Comparison of ENCODE assay signal across 9 cellular contexts in the genomic region with DNA sequence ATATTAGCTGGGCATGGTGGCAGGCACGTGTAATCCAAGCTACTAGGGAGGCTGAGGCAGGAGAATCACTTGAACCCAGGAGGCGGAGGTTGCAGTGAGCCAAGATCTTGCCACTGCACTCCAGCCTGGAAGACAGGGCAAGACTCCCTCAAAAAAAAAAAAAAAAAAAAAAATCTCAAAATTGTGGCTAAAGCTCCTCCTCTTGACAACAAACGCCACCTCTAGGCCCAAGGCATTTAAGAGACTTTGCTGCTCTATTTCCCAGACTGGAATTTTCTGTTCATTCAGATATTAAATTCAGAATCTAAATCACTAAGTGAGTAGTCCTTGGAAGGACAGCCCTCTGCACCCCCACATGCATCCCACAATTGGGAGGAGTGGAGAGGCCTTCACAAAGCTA. TPM values are rescaled to one million over a fixed set of nuclear protein-coding genes. Genes with fewer than 3 reads are reported as not detected.
DNase-seq lines count a peak whose midpoint lies in the region; ATAC-seq, FAIRE-seq and TF ChIP-seq lines count a peak whose summit lies in the region.
"Had no signal": no experiment of that assay in that cellular context is flagged by ENCODE, and none has a peak within 500 bp of the region (broad histone marks: within the 10 kb centered on the region; RNA-seq: fewer than 3 reads in every experiment).

No MANE protein-coding gene starts in this region.

- H3K4me3 ChIP-seq in HepG2 (replicated peaks in 1 of 3; ENCODE audit: insufficient read depth in 1 of 3, low read depth in 2 of 3, low read length in 3 of 3) (peak overlapping the region in 2 of 3 experiments; percentile 84 to 97; a peak in 2 of 6 replicates), right lobe of liver (no peak overlapping the region), keratinocyte (ENCODE audit: control insufficient read depth in 2 of 3, extremely low read depth in 1 of 3, insufficient read depth in 2 of 3, low read depth in 1 of 3, low read length in 3 of 3) (peak overlapping the region; percentile 59 to 70 (median 64))

- H3K9me3 ChIP-seq in HepG2 (ENCODE audit: low read length) (no peaks in the 10 kb centered on the region), right lobe of liver (no peaks in the 10 kb centered on the region), keratinocyte (ENCODE audit: control insufficient read depth, low read depth, low read length) (no peaks in the 10 kb centered on the region)

- TF ChIP-seq EP300 in HepG2 (IDR thresholded peaks at IDR 0.05; ENCODE audit: low read depth in 2 of 2, low read length in 2 of 2) (no peak), HepG2 (CRISPR knock-in tag; IDR thresholded peaks at IDR 0.05; ENCODE audit: borderline replicate concordance) (no peak)

- TF ChIP-seq POLR2A in HepG2 (IDR thresholded peaks at IDR 0.05; ENCODE audit: insufficient read depth in 1 of 2, low read depth in 2 of 2, low read length in 2 of 2) (no peak), right lobe of liver (IDR thresholded peaks at IDR 0.05) (no peak)

- H3K4me1 ChIP-seq in HepG2 (ENCODE audit: insufficient read depth, low read length) = peaks cover 22% of the 10 kb centered on the region
- peaks cover 0 to 26% (median 12%) of the 10 kb centered on the region in 4 donors for H3K4me1 ChIP-seq in right lobe of liver
- H3K4me1 ChIP-seq in keratinocyte (ENCODE audit: control insufficient read depth, extremely low read depth, insufficient read depth, low read length) = peaks cover 13% of the 10 kb centered on the region

- POLR2A ChIA-PET in HepG2 (lab: Yijun Ruan, JAX) = no interaction called here
- POLR2A ChIA-PET in activated naive CD8-positive, alpha-beta T cell treated with anti-CD3 and anti-CD28 coated beads, Interleukin-2, amount 10 ng/mL, durations not matched to agents 7 days and 5 days (lab: Charles Lee) = interaction anchor here (3.5 kb wide), 1 partner anchor 33 kb away, joined by 46 read pairs; a partner anchor contains a TSS

- CTCF ChIA-PET in HepG2 (lab: Yijun Ruan, JAX; ENCODE audit: low intra/inter-chr PET ratio, low total read pairs) = no interaction called here

- H3K9ac ChIP-seq in HepG2 (ENCODE audit: insufficient read depth, low read depth, low read length) (peak overlapping the region; percentile 64; the same call in 1 of the 2 replicates), keratinocyte (ENCODE audit: control insufficient read depth, extremely low read depth, insufficient read depth, low read length) (peak overlapping the region; percentile 74)

- H3K36me3 ChIP-seq in HepG2 (replicated peaks in 1 of 2; ENCODE audit: control insufficient read depth in 1 of 2, insufficient read depth in 2 of 2, low read length in 2 of 2) (peaks cover 2 to 6% of the 10 kb centered on the region in 2 experiments; a peak in 3 of 5 replicates), right lobe of liver (peaks cover 5 to 20% (median 9%) of the 10 kb centered on the region in 4 donors), keratinocyte (ENCODE audit: control insufficient read depth in 2 of 2, extremely low read depth in 1 of 2, insufficient read depth in 2 of 2, low read length in 2 of 2) (peaks cover 6 to 9% of the 10 kb centered on the region in 2 experiments)

- peaks cover 35% of the 10 kb centered on the region for H3K4me1 Mint-ChIP-seq in activated naive CD8-positive, alpha-beta T cell treated with anti-CD3 and anti-CD28 coated beads, Interleukin-2, amount 10 ng/mL, durations not matched to agents 7 days and 5 days

- intact Hi-C loops in HepG2 (cut with micrococcal nuclease; ENCODE audit: unreplicated experiment) (no loop called here), right lobe of liver (cut with DNase I) (no loop called here)

- H3K27ac ChIP-seq in HepG2 (ENCODE audit: extremely low read length, insufficient read depth, low read length) (no peak overlapping the region), right lobe of liver (no peak overlapping the region), keratinocyte (ENCODE audit: control insufficient read depth, insufficient read depth, low read length) (no peak overlapping the region)

- TF ChIP-seq CTCF in HepG2 (CRISPR knock-in tag; IDR thresholded peaks at IDR 0.05) = no peak
- TF ChIP-seq CTCF in right lobe of liver (IDR thresholded peaks at IDR 0.05) = no peak
- no peak for TF ChIP-seq CTCF in keratinocyte (optimal IDR thresholded peaks at IDR 0.05 in 1 of 3, IDR thresholded peaks at IDR 0.05 in 1 of 3, conservative IDR thresholded peaks at IDR 0.05 in 1 of 3; ENCODE audit: extremely low read depth in 1 of 3, insufficient read depth in 2 of 3, low read length in 3 of 3)

- dilution Hi-C loops in keratinocyte (cut with MboI; ENCODE audit: extremely low pct_ligation_motif_present, low sequenced_read_pairs) = no loop called here

- H3K36me3 Mint-ChIP-seq in activated naive CD8-positive, alpha-beta T cell treated with anti-CD3 and anti-CD28 coated beads, Interleukin-2, amount 10 ng/mL, durations not matched to agents 7 days and 5 days = peaks cover 26% of the 10 kb centered on the region

- H3K27me3 ChIP-seq in HepG2 (ENCODE audit: control insufficient read depth in 1 of 2, insufficient read depth in 2 of 2, low read length in 2 of 2) (no peaks in the 10 kb centered on the region), right lobe of liver (no peaks in the 10 kb centered on the region), keratinocyte (ENCODE audit: control insufficient read depth, extremely low read depth, insufficient read depth, low read length) (no peaks in the 10 kb centered on the region)

- DNase-seq in HepG2 (ENCODE audit: low spot score) (no peak), right lobe of liver (no peak), keratinocyte (ENCODE audit: low read depth, low spot score) (no peak), NCI-H2081 (lab: John Stamatoyannopoulos, UW) (no peak), H4 (ENCODE audit: low spot score) (no peak), T1000 (lab: John Stamatoyannopoulos, UW) (no peak)
- no peak for DNase-seq in activated naive CD8-positive, alpha-beta T cell treated with anti-CD3 and anti-CD28 coated beads, Interleukin-2, amount 10 ng/mL, durations not matched to agents 7 days and 5 days
- DNase-seq: cortex of kidney had no signal

- ATAC-seq in HepG2 (no peak), right lobe of liver (no peak), GM18873 (IDR thresholded peaks at IDR 0.05; ENCODE audit: low FRiP score, unreplicated experiment) (no peak)
- no peak for ATAC-seq in activated naive CD8-positive, alpha-beta T cell treated with anti-CD3 and anti-CD28 coated beads, Interleukin-2, amount 10 ng/mL, durations not matched to agents 7 days and 5 days (ENCODE audit: low read depth)

- no peaks in the 10 kb centered on the region for H3K9me3 Mint-ChIP-seq in activated naive CD8-positive, alpha-beta T cell treated with anti-CD3 and anti-CD28 coated beads, Interleukin-2, amount 10 ng/mL, durations not matched to agents 7 days and 5 days

- no peaks in the 10 kb centered on the region for H3K27me3 Mint-ChIP-seq in activated naive CD8-positive, alpha-beta T cell treated with anti-CD3 and anti-CD28 coated beads, Interleukin-2, amount 10 ng/mL, durations not matched to agents 7 days and 5 days

- H3K4me3 Mint-ChIP-seq in activated naive CD8-positive, alpha-beta T cell treated with anti-CD3 and anti-CD28 coated beads, Interleukin-2, amount 10 ng/mL, durations not matched to agents 7 days and 5 days = peak overlapping the region; percentile 98

- H2AFZ ChIP-seq in HepG2 (ENCODE audit: low read length) (no peak overlapping the region), keratinocyte (ENCODE audit: control insufficient read depth, low read length) (no peak overlapping the region)

- no peak for TF ChIP-seq RAD21 in HepG2 (CRISPR knock-in tag; IDR thresholded peaks at IDR 0.05)

- in situ Hi-C loops in HepG2 (cut with HindIII; ENCODE audit: extremely low pct_ligation_motif_present, low pct_unique_long_range_greater_than_20kb) = loop anchor here (25.0 kb wide), 1 partner anchor 437 kb away; a partner anchor contains a TSS

- H3K9me1 ChIP-seq in keratinocyte (ENCODE audit: control insufficient read depth, extremely low read depth, insufficient read depth, low read length) = no peaks in the 10 kb centered on the region

- H3K27ac Mint-ChIP-seq in activated naive CD8-positive, alpha-beta T cell treated with anti-CD3 and anti-CD28 coated beads, Interleukin-2, amount 10 ng/mL, durations not matched to agents 7 days and 5 days = no peak overlapping the region

- no peaks in the 10 kb centered on the region for H4K20me1 ChIP-seq in HepG2 (ENCODE audit: insufficient read depth, low read length)
- H4K20me1 ChIP-seq in keratinocyte (ENCODE audit: control insufficient read depth, extremely low read depth, insufficient read depth, low read length) = no peaks in the 10 kb centered on the region

- peak overlapping the region; percentile 79 for H3K4me2 ChIP-seq in HepG2 (ENCODE audit: low read depth, low read length)
- H3K4me2 ChIP-seq in keratinocyte (ENCODE audit: control insufficient read depth, extremely low read depth, insufficient read depth, low read depth, low read length) = peak overlapping the region; percentile 93

- WGBS in HepG2 (ENCODE audit: low lambda C conversion rate) = 88% methylated on average over 3 of the region's 3 CpGs
- 36% methylated on average over 1 of the region's 3 CpGs for WGBS in right lobe of liver (ENCODE audit: insufficient coverage, low coverage, low lambda C conversion rate, missing lambda C conversion rate)

- no TSS peak for BruUV-seq in HepG2 (replicated peaks; lab: Mats Ljungman, UMichigan)

- no peaks in the 10 kb centered on the region for H3K79me2 ChIP-seq in HepG2 (ENCODE audit: insufficient read depth, low read length)
- H3K79me2 ChIP-seq in keratinocyte (ENCODE audit: control insufficient read depth, insufficient read depth, low read length) = peaks cover 32% of the 10 kb centered on the region

- FAIRE-seq in HepG2 (lab: Jason Lieb, UNC) = no peak
- no peak for FAIRE-seq in keratinocyte (lab: Jason Lieb, UNC)

RNA-seq across cellular contexts. Expression of a gene that starts 1.4 kb away (rescaled TPM):
- 2.6 and 2.8 TPM in 2 replicates for total RNA-seq in HepG2 (2016; rRNA removed; fragmentation: Illumina TruSeq; extraction: Trizol)
- 0.61 and 0.62 TPM in 2 replicates for total RNA-seq in HepG2 (2016; cell fraction: cytosol; rRNA removed; fragmentation: Illumina TruSeq; extraction: Trizol; ENCODE audit: low read depth)
- 2.6 and 2.8 TPM in 2 replicates for total RNA-seq in HepG2 (2016; cell fraction: insoluble cytoplasmic fraction; rRNA removed; fragmentation: Illumina TruSeq; extraction: Trizol)
- 1.2 and 1.4 TPM in 2 replicates for total RNA-seq in HepG2 (2016; cell fraction: membrane; rRNA removed; fragmentation: Illumina TruSeq; extraction: Trizol)
- 4.6 and 4.8 TPM in 2 replicates for total RNA-seq in HepG2 (2016; cell fraction: nucleus; rRNA removed; fragmentation: Illumina TruSeq; extraction: Trizol)
- 5.3 and 6.9 TPM in 2 replicates for polyA plus RNA-seq in HepG2 (2011; rRNA removed)
- 4.5 and 5.2 TPM in 2 replicates for polyA plus RNA-seq in HepG2 (2011; cell fraction: cytosol; rRNA removed)
- 15.0 and 17.4 TPM in 2 replicates for polyA plus RNA-seq in HepG2 (2011; cell fraction: nucleus; rRNA removed)
- polyA plus RNA-seq in HepG2 (2012) = 4.2 and 5.0 TPM in 2 replicates
- 0.15 and 0.18 TPM in 2 replicates for polyA plus RNA-seq in HepG2 (2016; cell fraction: cytosol; fragmentation: Illumina TruSeq; extraction: Trizol; ENCODE audit: low read depth)
- 2.5 and 3.2 TPM in 2 replicates for polyA plus RNA-seq in HepG2 (2016; cell fraction: insoluble cytoplasmic fraction; fragmentation: Illumina TruSeq; extraction: Trizol; ENCODE audit: low read depth)
- 0.39 and 0.42 TPM in 2 replicates for polyA plus RNA-seq in HepG2 (2016; cell fraction: membrane; fragmentation: Illumina TruSeq; extraction: Trizol; ENCODE audit: low read depth)
- 5.1 and 5.4 TPM in 2 replicates for polyA plus RNA-seq in HepG2 (2016; cell fraction: nucleus; fragmentation: Illumina TruSeq; extraction: Trizol; ENCODE audit: insufficient read depth, low read depth)
- 8.5 and 13.2 TPM in 2 replicates for polyA minus RNA-seq in HepG2 (2011; rRNA and poly(A)+ RNA removed; ENCODE audit: low replicate concordance)
- 3.7 and 4.6 TPM in 2 replicates for polyA minus RNA-seq in HepG2 (2011; cell fraction: cytosol; rRNA and poly(A)+ RNA removed)
- 14.8 and 17.7 TPM in 2 replicates for polyA minus RNA-seq in HepG2 (2011; cell fraction: nucleus; rRNA and poly(A)+ RNA removed)
- 10 to 100 TPM in 5 of 6 experiments, 1 to 10 TPM in 1; 9.9 to 14.3 (median 11.4) TPM for total RNA-seq in right lobe of liver
- total RNA-seq in activated naive CD8-positive, alpha-beta T cell treated with anti-CD3 and anti-CD28 coated beads, Interleukin-2, amount 10 ng/mL, durations not matched to agents 7 days and 5 days = 10 to 100 TPM; 15.2 to 15.5 TPM
- 10.6 to 16.6 TPM (median 10.8 TPM) in 3 replicates for polyA plus RNA-seq in keratinocyte
- polyA plus RNA-seq in keratinocyte (2011; ENCODE audit: low read depth) = 15.2 TPM
- 10.1 and 11.4 TPM in 2 replicates for polyA plus RNA-seq in keratinocyte (2011; cell fraction: cytosol; rRNA removed)
- 27.6 and 33.7 TPM in 2 replicates for polyA plus RNA-seq in keratinocyte (2011; cell fraction: nucleus; rRNA removed)
- polyA plus RNA-seq in keratinocyte (2012; ENCODE audit: low replicate concordance) = 10.1 and 19.1 TPM in 2 replicates
- 25.5 to 40.6 TPM (median 26.0 TPM) in 3 replicates for polyA minus RNA-seq in keratinocyte
- 14.6 TPM for polyA minus RNA-seq in keratinocyte (2011; cell fraction: cytosol; rRNA and poly(A)+ RNA removed)
- polyA minus RNA-seq in keratinocyte (2011; cell fraction: nucleus; rRNA and poly(A)+ RNA removed) = 23.6 and 36.6 TPM in 2 replicates
- total RNA-seq in H4 (2014; rRNA removed; shearing (Covaris generic)) = 5.3 and 5.7 TPM in 2 replicates

RNA-seq across cellular contexts. Expression of a gene that starts 32.8 kb away (rescaled TPM):
- 52.0 and 65.9 TPM in 2 replicates for total RNA-seq in HepG2 (2016; rRNA removed; fragmentation: Illumina TruSeq; extraction: Trizol)
- total RNA-seq in HepG2 (2016; cell fraction: cytosol; rRNA removed; fragmentation: Illumina TruSeq; extraction: Trizol; ENCODE audit: low read depth) = 5.3 and 6.4 TPM in 2 replicates
- total RNA-seq in HepG2 (2016; cell fraction: insoluble cytoplasmic fraction; rRNA removed; fragmentation: Illumina TruSeq; extraction: Trizol) = 42.3 and 65.8 TPM in 2 replicates
- 9.0 and 11.3 TPM in 2 replicates for total RNA-seq in HepG2 (2016; cell fraction: membrane; rRNA removed; fragmentation: Illumina TruSeq; extraction: Trizol)
- total RNA-seq in HepG2 (2016; cell fraction: nucleus; rRNA removed; fragmentation: Illumina TruSeq; extraction: Trizol) = 105 and 115 TPM in 2 replicates
- 34.1 and 39.4 TPM in 2 replicates for polyA plus RNA-seq in HepG2 (2011; rRNA removed)
- 5.0 and 6.1 TPM in 2 replicates for polyA plus RNA-seq in HepG2 (2011; cell fraction: cytosol; rRNA removed)
- polyA plus RNA-seq in HepG2 (2011; cell fraction: nucleus; rRNA removed) = 95.4 and 160 TPM in 2 replicates
- polyA plus RNA-seq in HepG2 (2012) = 64.2 and 68.8 TPM in 2 replicates
- 1.1 and 1.4 TPM in 2 replicates for polyA plus RNA-seq in HepG2 (2016; cell fraction: cytosol; fragmentation: Illumina TruSeq; extraction: Trizol; ENCODE audit: low read depth)
- 65.5 and 68.1 TPM in 2 replicates for polyA plus RNA-seq in HepG2 (2016; cell fraction: insoluble cytoplasmic fraction; fragmentation: Illumina TruSeq; extraction: Trizol; ENCODE audit: low read depth)
- 4.0 and 4.2 TPM in 2 replicates for polyA plus RNA-seq in HepG2 (2016; cell fraction: membrane; fragmentation: Illumina TruSeq; extraction: Trizol; ENCODE audit: low read depth)
- polyA plus RNA-seq in HepG2 (2016; cell fraction: nucleus; fragmentation: Illumina TruSeq; extraction: Trizol; ENCODE audit: insufficient read depth, low read depth) = 201 and 204 TPM in 2 replicates
- polyA minus RNA-seq in HepG2 (2011; rRNA and poly(A)+ RNA removed; ENCODE audit: low replicate concordance) = 30.8 and 41.0 TPM in 2 replicates
- polyA minus RNA-seq in HepG2 (2011; cell fraction: cytosol; rRNA and poly(A)+ RNA removed) = 10.6 and 11.1 TPM in 2 replicates
- polyA minus RNA-seq in HepG2 (2011; cell fraction: nucleus; rRNA and poly(A)+ RNA removed) = 177 and 245 TPM in 2 replicates
- total RNA-seq in right lobe of liver = 10 to 100 TPM; 16.3 to 29.1 (median 22.8) TPM
- total RNA-seq in activated naive CD8-positive, alpha-beta T cell treated with anti-CD3 and anti-CD28 coated beads, Interleukin-2, amount 10 ng/mL, durations not matched to agents 7 days and 5 days = 100 to 1,000 TPM; 111 to 116 TPM
- 25.6 to 47.4 TPM (median 27.0 TPM) in 3 replicates for polyA plus RNA-seq in keratinocyte
- 120 TPM for polyA plus RNA-seq in keratinocyte (2011; ENCODE audit: low read depth)
- polyA plus RNA-seq in keratinocyte (2011; cell fraction: cytosol; rRNA removed) = 12.0 and 15.5 TPM in 2 replicates
- 95.0 and 126 TPM in 2 replicates for polyA plus RNA-seq in keratinocyte (2011; cell fraction: nucleus; rRNA removed)
- 40.3 and 58.6 TPM in 2 replicates for polyA plus RNA-seq in keratinocyte (2012; ENCODE audit: low replicate concordance)
- 18.0 to 38.6 TPM (median 20.4 TPM) in 3 replicates for polyA minus RNA-seq in keratinocyte
- polyA minus RNA-seq in keratinocyte (2011; cell fraction: cytosol; rRNA and poly(A)+ RNA removed) = 17.3 TPM
- polyA minus RNA-seq in keratinocyte (2011; cell fraction: nucleus; rRNA and poly(A)+ RNA removed) = 39.3 and 65.7 TPM in 2 replicates
- total RNA-seq in H4 (2014; rRNA removed; shearing (Covaris generic)) = 22.5 and 23.4 TPM in 2 replicates

Comparison
In these comparisons a context has a peak if more than half of its experiments do, and no peak if none do; other contexts are left out.
1. H3K4me3 ChIP-seq: peak in HepG2 (2 of 3) and keratinocyte (3 of 3); none in right lobe of liver (0 of 3).